1 cellular context compared by ENCODE assay signal in the genomic region with DNA sequence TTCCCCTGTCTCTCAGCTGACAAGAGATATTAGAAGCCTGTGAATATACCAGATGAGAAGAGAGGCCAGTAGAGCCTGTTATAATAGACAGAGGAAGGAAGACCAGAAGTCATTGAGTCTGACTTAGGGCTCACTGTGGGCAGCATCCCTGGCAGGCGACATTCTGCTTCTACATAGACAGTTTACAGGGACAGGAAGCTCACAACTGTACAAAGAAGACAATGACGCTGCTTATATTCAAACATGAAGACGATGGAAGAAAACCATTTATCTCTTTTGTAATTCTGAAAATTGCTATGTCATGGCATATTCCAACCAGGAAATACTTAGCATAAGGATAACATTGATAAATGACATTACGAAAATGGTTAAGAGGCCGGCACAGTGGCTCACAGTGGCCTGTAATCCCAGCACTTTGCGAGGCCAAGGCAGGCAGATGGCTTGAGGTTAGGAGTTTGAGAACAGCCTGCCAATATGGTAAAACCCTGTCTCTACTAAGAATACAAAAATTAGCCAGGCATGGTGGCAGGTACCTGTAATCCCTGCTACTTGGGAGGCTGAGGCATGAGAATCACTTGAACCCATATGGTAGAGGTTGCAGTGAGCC.
TF ChIP-seq lines count a peak whose summit lies in the region.

No MANE protein-coding gene starts in this region.

TF ChIP-seq in K562, 482 proteins besides CTCF, POLR2A, EP300 and RAD21 (continued from another document):
- TF ChIP-seq TEAD4 (IDR thresholded peaks at IDR 0.05; ENCODE audit: low read length) (no peak), TEAD4 (CRISPR knock-in tag; IDR thresholded peaks at IDR 0.05; ENCODE audit: borderline replicate concordance) (no peak), CBX3 (IDR thresholded peaks at IDR 0.05; ENCODE audit: borderline replicate concordance in 1 of 2, low read length in 2 of 2) (no peak)
